ENCODE assay signal across 8 cellular contexts in the genomic region with DNA sequence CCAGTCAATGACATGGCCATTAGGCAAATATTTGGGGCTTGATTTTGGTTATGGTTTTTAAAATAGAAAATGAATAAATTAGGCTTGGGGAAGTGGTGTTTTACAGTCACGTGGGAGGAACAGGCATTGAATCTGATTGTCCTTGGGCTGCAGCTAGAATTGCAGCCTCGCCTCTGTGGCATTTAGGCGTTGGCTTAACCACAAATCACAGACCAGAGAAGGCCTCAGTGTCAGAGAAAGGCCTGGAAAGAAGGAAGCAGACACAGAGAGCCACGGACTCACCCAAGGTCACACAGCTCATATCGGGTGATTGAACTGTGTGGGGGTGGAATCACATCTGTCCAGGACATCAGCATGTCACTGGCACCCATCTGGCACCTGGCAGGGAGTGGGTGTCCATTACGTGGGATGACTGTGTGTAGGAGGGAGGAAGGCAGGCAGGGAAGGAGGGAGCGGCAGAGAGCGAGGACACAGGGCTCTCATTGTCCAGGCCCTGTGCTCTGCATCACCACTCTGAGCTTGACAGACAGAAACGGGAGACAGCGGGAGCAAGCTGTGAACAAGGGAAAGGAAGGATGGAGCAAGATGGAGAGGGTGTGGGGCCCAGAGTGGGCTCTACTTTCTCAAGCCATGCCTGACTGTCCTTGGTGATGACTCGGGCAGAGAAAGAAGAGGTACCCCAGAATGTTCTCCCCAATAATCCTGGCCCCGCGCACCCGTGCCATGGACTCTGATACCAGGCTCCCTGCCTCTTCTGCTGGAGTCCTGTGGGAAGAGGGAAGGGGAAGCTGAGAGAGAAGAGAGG.
A peak's percentile ranks its signal among the peaks of the same experiment; 100 is the strongest.
DNase-seq lines count a peak whose midpoint lies in the region; ATAC-seq and TF ChIP-seq lines count a peak whose summit lies in the region.

No MANE protein-coding gene starts in this region.

- H3K4me3 ChIP-seq in A673 (ENCODE audit: low read depth, low read length, poor library complexity, severe bottlenecking) = no peak overlapping the region

- H3K4me1 ChIP-seq in A673 (ENCODE audit: insufficient read depth, low read length, poor library complexity, severe bottlenecking) = peaks cover 33% of the 10 kb centered on the region

- no peaks in the 10 kb centered on the region for H3K27me3 ChIP-seq in A673 (replicated peaks; ENCODE audit: insufficient read depth, low read depth, low read length, poor library complexity)

- intact Hi-C loops in A673 (cut with micrococcal nuclease; ENCODE audit: unreplicated experiment) = loop anchor here (5.0 to 10.0 kb wide), 2 partner anchors 185 to 233 kb away; a partner anchor contains a TSS
- intact Hi-C loops in left colon (cut with DNase I, micrococcal nuclease) = no loop called here

- DNase-seq in A673 (ENCODE audit: low spot score) = peak; percentile 58
- peak; percentile 56 for DNase-seq in HS-5 (ENCODE audit: low read depth)
- peak; percentile 44 for DNase-seq in astrocyte of the hippocampus (ENCODE audit: low read depth, low spot score)
- peak; percentile 48 to 82 for DNase-seq in left colon
- no peak for DNase-seq in 8988T
- no peak for DNase-seq in omental fat pad (ENCODE audit: low spot score)
- no peak for DNase-seq in activated effector memory CD4-positive, alpha-beta T cell treated with Interleukin-2 at 50 U/mL for 16 hours

- no peaks in the 10 kb centered on the region for H3K36me3 ChIP-seq in A673 (ENCODE audit: insufficient read depth, low read length, poor library complexity, severe bottlenecking)

- H3K27ac ChIP-seq in A673 (ENCODE audit: low read depth, low read length, poor library complexity, severe bottlenecking) = peak overlapping the region; percentile 16

- CTCF ChIA-PET in A673 (lab: Charles Lee) = no interaction called here

- BruUV-seq in A673 (replicated peaks; lab: Mats Ljungman, UMichigan) = no TSS peak

- TF ChIP-seq CTCF in A673 (conservative IDR thresholded peaks at IDR 0.05; ENCODE audit: low read depth, low read length) (no peak), omental fat pad (IDR thresholded peaks at IDR 0.05) (no peak)

- POLR2A ChIA-PET in A673 (lab: Charles Lee; ENCODE audit: low non-redundant PET) = interaction anchor here (1.0 kb wide), 1 partner anchor 184 kb away, joined by 3 read pairs; no protein-coding TSS in a partner anchor

- H3K9me3 ChIP-seq in A673 (ENCODE audit: low read depth, low read length, poor library complexity, severe bottlenecking) = no peaks in the 10 kb centered on the region

- peak; percentile 62 for ATAC-seq in left colon
- ATAC-seq in HG03378 (IDR thresholded peaks at IDR 0.05; ENCODE audit: unreplicated experiment) = no peak
- ATAC-seq in omental fat pad (ENCODE audit: low FRiP score) = no peak

Comparison
In these comparisons a context has a peak if more than half of its experiments do, and no peak if none do; other contexts are left out.
1. DNase-seq: peak in A673 (single experiment), HS-5 (single experiment), astrocyte of the hippocampus (single experiment) and left colon (2 of 2); none in 8988T (single experiment), omental fat pad (single experiment) and activated effector memory CD4-positive, alpha-beta T cell treated with Interleukin-2 at 50 U/mL for 16 hours (single experiment).